Comparison of ENCODE assay signal across 1 cellular context in the genomic region with DNA sequence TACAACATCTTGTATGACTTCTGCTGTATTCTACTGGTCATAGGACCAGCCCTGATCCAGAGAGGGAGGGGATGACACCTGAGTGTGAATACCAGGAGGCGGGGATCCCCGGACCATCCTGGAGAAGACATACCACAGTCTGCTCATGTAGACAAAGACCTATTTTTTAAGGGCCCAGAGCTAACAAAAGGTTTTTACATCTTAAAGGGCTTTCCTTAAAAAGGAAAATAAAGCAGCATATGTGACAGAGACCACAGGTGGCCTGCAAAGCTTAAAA.
TF ChIP-seq lines count a peak whose summit lies in the region.

No MANE protein-coding gene starts in this region.

TF ChIP-seq in WTC11, 78 proteins besides CTCF, POLR2A, EP300 and RAD21:
- TF ChIP-seq ZNF138 (CRISPR knock-in tag; conservative IDR thresholded peaks at IDR 0.05) (no peak), ZNF121 (CRISPR knock-in tag; IDR thresholded peaks at IDR 0.05) (no peak), PRRX2 (CRISPR knock-in tag; IDR thresholded peaks at IDR 0.05) (no peak), FOXK1 (CRISPR knock-in tag; IDR thresholded peaks at IDR 0.05) (no peak), NR2C2 (CRISPR knock-in tag; IDR thresholded peaks at IDR 0.05) (no peak)
- TF ChIP-seq, protein P1, sequence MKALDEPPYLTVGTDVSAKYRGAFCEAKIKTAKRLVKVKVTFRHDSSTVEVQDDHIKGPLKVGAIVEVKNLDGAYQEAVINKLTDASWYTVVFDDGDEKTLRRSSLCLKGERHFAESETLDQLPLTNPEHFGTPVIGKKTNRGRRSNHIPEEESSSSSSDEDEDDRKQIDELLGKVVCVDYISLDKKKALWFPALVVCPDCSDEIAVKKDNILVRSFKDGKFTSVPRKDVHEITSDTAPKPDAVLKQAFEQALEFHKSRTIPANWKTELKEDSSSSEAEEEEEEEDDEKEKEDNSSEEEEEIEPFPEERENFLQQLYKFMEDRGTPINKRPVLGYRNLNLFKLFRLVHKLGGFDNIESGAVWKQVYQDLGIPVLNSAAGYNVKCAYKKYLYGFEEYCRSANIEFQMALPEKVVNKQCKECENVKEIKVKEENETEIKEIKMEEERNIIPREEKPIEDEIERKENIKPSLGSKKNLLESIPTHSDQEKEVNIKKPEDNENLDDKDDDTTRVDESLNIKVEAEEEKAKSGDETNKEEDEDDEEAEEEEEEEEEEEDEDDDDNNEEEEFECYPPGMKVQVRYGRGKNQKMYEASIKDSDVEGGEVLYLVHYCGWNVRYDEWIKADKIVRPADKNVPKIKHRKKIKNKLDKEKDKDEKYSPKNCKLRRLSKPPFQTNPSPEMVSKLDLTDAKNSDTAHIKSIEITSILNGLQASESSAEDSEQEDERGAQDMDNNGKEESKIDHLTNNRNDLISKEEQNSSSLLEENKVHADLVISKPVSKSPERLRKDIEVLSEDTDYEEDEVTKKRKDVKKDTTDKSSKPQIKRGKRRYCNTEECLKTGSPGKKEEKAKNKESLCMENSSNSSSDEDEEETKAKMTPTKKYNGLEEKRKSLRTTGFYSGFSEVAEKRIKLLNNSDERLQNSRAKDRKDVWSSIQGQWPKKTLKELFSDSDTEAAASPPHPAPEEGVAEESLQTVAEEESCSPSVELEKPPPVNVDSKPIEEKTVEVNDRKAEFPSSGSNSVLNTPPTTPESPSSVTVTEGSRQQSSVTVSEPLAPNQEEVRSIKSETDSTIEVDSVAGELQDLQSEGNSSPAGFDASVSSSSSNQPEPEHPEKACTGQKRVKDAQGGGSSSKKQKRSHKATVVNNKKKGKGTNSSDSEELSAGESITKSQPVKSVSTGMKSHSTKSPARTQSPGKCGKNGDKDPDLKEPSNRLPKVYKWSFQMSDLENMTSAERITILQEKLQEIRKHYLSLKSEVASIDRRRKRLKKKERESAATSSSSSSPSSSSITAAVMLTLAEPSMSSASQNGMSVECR (CRISPR knock-in tag; IDR thresholded peaks at IDR 0.05; ENCODE audit: borderline replicate concordance), result no peak
- TF ChIP-seq, protein P2, sequence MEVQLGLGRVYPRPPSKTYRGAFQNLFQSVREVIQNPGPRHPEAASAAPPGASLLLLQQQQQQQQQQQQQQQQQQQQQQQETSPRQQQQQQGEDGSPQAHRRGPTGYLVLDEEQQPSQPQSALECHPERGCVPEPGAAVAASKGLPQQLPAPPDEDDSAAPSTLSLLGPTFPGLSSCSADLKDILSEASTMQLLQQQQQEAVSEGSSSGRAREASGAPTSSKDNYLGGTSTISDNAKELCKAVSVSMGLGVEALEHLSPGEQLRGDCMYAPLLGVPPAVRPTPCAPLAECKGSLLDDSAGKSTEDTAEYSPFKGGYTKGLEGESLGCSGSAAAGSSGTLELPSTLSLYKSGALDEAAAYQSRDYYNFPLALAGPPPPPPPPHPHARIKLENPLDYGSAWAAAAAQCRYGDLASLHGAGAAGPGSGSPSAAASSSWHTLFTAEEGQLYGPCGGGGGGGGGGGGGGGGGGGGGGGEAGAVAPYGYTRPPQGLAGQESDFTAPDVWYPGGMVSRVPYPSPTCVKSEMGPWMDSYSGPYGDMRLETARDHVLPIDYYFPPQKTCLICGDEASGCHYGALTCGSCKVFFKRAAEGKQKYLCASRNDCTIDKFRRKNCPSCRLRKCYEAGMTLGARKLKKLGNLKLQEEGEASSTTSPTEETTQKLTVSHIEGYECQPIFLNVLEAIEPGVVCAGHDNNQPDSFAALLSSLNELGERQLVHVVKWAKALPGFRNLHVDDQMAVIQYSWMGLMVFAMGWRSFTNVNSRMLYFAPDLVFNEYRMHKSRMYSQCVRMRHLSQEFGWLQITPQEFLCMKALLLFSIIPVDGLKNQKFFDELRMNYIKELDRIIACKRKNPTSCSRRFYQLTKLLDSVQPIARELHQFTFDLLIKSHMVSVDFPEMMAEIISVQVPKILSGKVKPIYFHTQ (CRISPR knock-in tag; IDR thresholded peaks at IDR 0.05), result no peak
